12 cellular contexts compared by ENCODE assay signal in the genomic region with DNA sequence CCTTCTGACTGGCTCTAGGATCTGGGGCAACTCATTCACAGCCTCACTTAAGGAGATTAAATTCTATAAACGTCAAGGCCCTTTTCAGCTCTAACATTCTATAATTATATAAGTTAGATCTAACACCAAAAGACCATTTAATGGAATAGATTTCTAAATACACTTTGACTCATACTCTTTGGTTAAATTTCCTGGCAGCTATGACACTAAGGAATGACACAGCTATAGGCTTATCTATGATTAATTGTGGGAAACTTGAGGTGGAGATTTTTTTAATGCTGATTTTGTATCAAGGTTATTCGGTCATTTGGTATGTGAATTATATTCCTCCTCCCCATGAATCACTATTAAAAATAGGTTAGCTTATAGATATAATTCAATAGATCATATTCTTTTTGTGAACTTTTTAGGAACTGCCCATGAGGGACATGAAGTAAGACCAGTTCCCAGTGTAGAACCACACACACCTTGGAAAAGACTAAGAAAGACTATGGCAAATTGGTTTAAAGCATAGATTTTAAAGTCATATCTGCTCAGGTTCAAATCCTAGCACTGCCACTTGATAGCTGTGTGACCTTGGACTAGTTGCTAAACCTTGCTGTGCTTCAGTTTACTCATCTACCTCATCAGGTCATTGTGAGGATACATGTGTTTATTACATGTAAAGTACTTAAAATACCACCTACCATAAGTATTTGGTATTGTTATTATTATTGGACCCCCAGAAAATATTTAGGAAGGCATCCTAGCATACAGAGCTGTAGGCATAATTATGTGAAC.
DNase-seq lines count a peak whose midpoint lies in the region; ATAC-seq, FAIRE-seq and TF ChIP-seq lines count a peak whose summit lies in the region.
"Had no signal": no experiment of that assay in that cellular context is flagged by ENCODE, and none has a peak within 500 bp of the region (broad histone marks: within the 10 kb centered on the region; RNA-seq: fewer than 3 reads in every experiment).

No MANE protein-coding gene starts in this region.

- no peak overlapping the region for H2BK5ac ChIP-seq in H1 (ENCODE audit: low read depth, low read length)

- H3K27ac ChIP-seq in OCI-LY3 (ENCODE audit: low read length) (no peak overlapping the region), H1 (ENCODE audit: low read depth, low read length) (no peak overlapping the region), neutrophil (peak overlapping the region; percentile 61)
- H3K27ac ChIP-seq: upper lobe of right lung had no signal

- no peak overlapping the region for H3K23ac ChIP-seq in H1 (ENCODE audit: insufficient read length)

- no peak overlapping the region for H3K4me3 ChIP-seq in OCI-LY3 (ENCODE audit: low read length)
- H3K4me3 ChIP-seq in H1 (ENCODE audit: extremely low read depth in 1 of 4, insufficient read depth in 2 of 4, low read depth in 3 of 4, low read length in 4 of 4) = no peak overlapping the region
- no peak overlapping the region for H3K4me3 ChIP-seq in neutrophil (ENCODE audit: low read depth in 1 of 2, low read length in 1 of 2)
- H3K4me3 ChIP-seq: upper lobe of right lung had no signal

- no peak overlapping the region for H2BK20ac ChIP-seq in H1 (ENCODE audit: low read length)

- no peak overlapping the region for H2AK5ac ChIP-seq in H1 (ENCODE audit: low read depth, low read length)

- H2BK15ac ChIP-seq in H1 (ENCODE audit: low read length) = no peak overlapping the region

- no peak for FAIRE-seq in H1 (lab: Jason Lieb, UNC)

- no peak overlapping the region for H4K8ac ChIP-seq in H1 (ENCODE audit: extremely low read depth, insufficient read depth, low read length)

- in situ Hi-C loops in G401 (cut with HindIII; ENCODE audit: low sequenced_read_pairs) = no loop called here

- CTCF ChIA-PET in H1 (lab: Charles Lee; ENCODE audit: partially characterized antibody) = interaction anchor here (1.2 to 1.9 kb wide), 3 partner anchors 33 to 131 kb away, joined by 3 to 7 read pairs (median 4); no protein-coding TSS in a partner anchor

- H2BK120ac ChIP-seq in H1 (replicated peaks; ENCODE audit: low read depth, low read length) = no peak overlapping the region

- POLR2A ChIA-PET in H1 (lab: Charles Lee; ENCODE audit: partially characterized antibody) = no interaction called here

- TF ChIP-seq EP300 in H1 (IDR thresholded peaks at IDR 0.05; ENCODE audit: borderline replicate concordance in 1 of 2, low read depth in 2 of 2, low read length in 2 of 2) = no peak

- H3K23me2 ChIP-seq in H1 (ENCODE audit: low read depth, low read length) = no peaks in the 10 kb centered on the region; the same call in 1 of the 2 replicates

- 0 out of 2 replicates have a peak overlapping the region, but pooled peaks have one; percentile 8 for H3K4me2 ChIP-seq in OCI-LY3 (ENCODE audit: low read length)
- no peak overlapping the region for H3K4me2 ChIP-seq in H1 (ENCODE audit: insufficient read depth in 1 of 2, low read depth in 2 of 2, low read length in 2 of 2)

- H3K36me3 ChIP-seq in OCI-LY3 (replicated peaks; ENCODE audit: low read depth, low read length) (no peaks in the 10 kb centered on the region), H1 (ENCODE audit: control insufficient read depth in 2 of 4, insufficient read depth in 4 of 4, low read length in 3 of 4) (no peaks in the 10 kb centered on the region), neutrophil (no peaks in the 10 kb centered on the region)
- H3K36me3 ChIP-seq: upper lobe of right lung had no signal

- H3K79me2 ChIP-seq in OCI-LY3 (ENCODE audit: low read length) (no peaks in the 10 kb centered on the region), H1 (ENCODE audit: control insufficient read depth in 1 of 2, insufficient read depth in 2 of 2, low read length in 2 of 2) (no peaks in the 10 kb centered on the region)

- H3K4me1 ChIP-seq in OCI-LY3 (ENCODE audit: low read length) = peaks cover 7% of the 10 kb centered on the region
- H3K4me1 ChIP-seq in H1 (replicated peaks in 1 of 4; ENCODE audit: control insufficient read depth in 3 of 4, insufficient read depth in 4 of 4, low read length in 3 of 4) = no peaks in the 10 kb centered on the region
- peaks cover 14 to 16% of the 10 kb centered on the region in 2 experiments for H3K4me1 ChIP-seq in neutrophil (ENCODE audit: control insufficient read depth in 1 of 2, insufficient read depth in 1 of 2, low read depth in 1 of 2, low read length in 1 of 2)
- H3K4me1 ChIP-seq: upper lobe of right lung had no signal

- no peak overlapping the region for H4K91ac ChIP-seq in H1 (replicated peaks; ENCODE audit: insufficient read length, low read length)

- TF ChIP-seq POLR2A in H1 (IDR thresholded peaks at IDR 0.05; ENCODE audit: control extremely low read depth in 1 of 2, low read depth in 2 of 2, low read length in 2 of 2) = no peak

- H2AFZ ChIP-seq in OCI-LY3 (ENCODE audit: low read depth, low read length) = no peak overlapping the region
- H2AFZ ChIP-seq in H1 (ENCODE audit: low read length) = no peak overlapping the region

- no peak overlapping the region for H4K5ac ChIP-seq in H1 (ENCODE audit: insufficient read length, low read depth, low read length)

- H3K56ac ChIP-seq in H1 (replicated peaks; ENCODE audit: insufficient read length, low read depth, low read length) = no peak overlapping the region

- no peak overlapping the region for H3K14ac ChIP-seq in H1 (ENCODE audit: insufficient read length)

- no peak overlapping the region for H2BK12ac ChIP-seq in H1 (ENCODE audit: low read depth, low read length)

- ATAC-seq in HG03196 (IDR thresholded peaks at IDR 0.05; ENCODE audit: unreplicated experiment) = no peak
- ATAC-seq: CD8-positive, alpha-beta T cell; right cardiac atrium; upper lobe of right lung had no signal

- 85% methylated on average over 2 of the region's 2 CpGs; no CpG with 5 or more reads in 1 of the 2 experiments for WGBS in H1 (ENCODE audit: extremely low coverage in 1 of 2, insufficient coverage in 1 of 2, insufficient read length in 1 of 2, insufficient replicate concordance in 2 of 2, low coverage in 1 of 2, low lambda C conversion rate in 2 of 2, missing lambda C conversion rate in 1 of 2), 2 experiments

- TF ChIP-seq CTCF in OCI-LY3 (IDR thresholded peaks at IDR 0.05; ENCODE audit: low read depth, low read length) = no peak
- no peak for TF ChIP-seq CTCF in H1 (IDR thresholded peaks at IDR 0.05; ENCODE audit: control extremely low read depth in 1 of 3, insufficient read depth in 1 of 3, low read depth in 1 of 3, low read length in 3 of 3)
- TF ChIP-seq CTCF in neutrophil (IDR thresholded peaks at IDR 0.05) = no peak

- no peaks in the 10 kb centered on the region for H4K20me1 ChIP-seq in OCI-LY3 (ENCODE audit: insufficient read depth, low read length)
- H4K20me1 ChIP-seq in H1 (replicated peaks in 1 of 2; ENCODE audit: control insufficient read depth in 1 of 2, insufficient read depth in 2 of 2, low read length in 2 of 2) = no peaks in the 10 kb centered on the region

- DNase-seq in HCEC 1CT (peak; percentile 73), H1 (ENCODE audit: low read depth in 1 of 2, low spot score in 2 of 2) (no peak), NCI-H2107 treated with DMSO at 0.1 percent for 48 hours (lab: John Stamatoyannopoulos, UW; ENCODE audit: unreplicated experiment) (no peak), G401 (ENCODE audit: low spot score) (no peak)
- DNase-seq: activated CD8-positive, alpha-beta memory T cell treated with anti-CD3 and anti-CD28 coated beads, Interleukin-2, amount 50 U/mL, for 48 hours; CD8-positive, alpha-beta T cell; right cardiac atrium; stimulated activated CD4-positive, alpha-beta T cell treated with anti-CD3 and anti-CD28 coated beads, Interleukin-2, amount 100 ng/mL, for 24 hours; upper lobe of right lung had no signal

- H3K27me3 ChIP-seq in OCI-LY3 (ENCODE audit: low read depth, low read length) = no peaks in the 10 kb centered on the region
- no peaks in the 10 kb centered on the region for H3K27me3 ChIP-seq in H1 (replicated peaks in 1 of 4; ENCODE audit: control insufficient read depth in 3 of 4, extremely low read depth in 1 of 4, insufficient read depth in 3 of 4, low read length in 3 of 4)
- H3K27me3 ChIP-seq in neutrophil = no peaks in the 10 kb centered on the region
- H3K27me3 ChIP-seq: upper lobe of right lung had no signal

- no peak for TF ChIP-seq RAD21 in H1 (IDR thresholded peaks at IDR 0.05 in 1 of 2, conservative IDR thresholded peaks at IDR 0.05 in 1 of 2; ENCODE audit: low read depth in 2 of 2, low read length in 2 of 2)

- H3K18ac ChIP-seq in H1 (ENCODE audit: extremely low read depth, low read length) = no peak overlapping the region

- H3K9ac ChIP-seq in OCI-LY3 (ENCODE audit: low read length) (no peak overlapping the region), H1 (replicated peaks in 1 of 4; ENCODE audit: extremely low read depth in 1 of 4, low read depth in 3 of 4, low read length in 3 of 4) (no peak overlapping the region)

- H3K4ac ChIP-seq in H1 (replicated peaks; ENCODE audit: insufficient read length, low read depth, low read length) = no peak overlapping the region

- no peaks in the 10 kb centered on the region for H3K79me1 ChIP-seq in H1 (ENCODE audit: low read depth, low read length)

- H3K9me3 ChIP-seq in OCI-LY3 (ENCODE audit: insufficient read depth, low read length) (no peaks in the 10 kb centered on the region), H1 (ENCODE audit: insufficient read depth in 2 of 2, low read depth in 1 of 2, low read length in 1 of 2) (no peaks in the 10 kb centered on the region), neutrophil (no peaks in the 10 kb centered on the region)
- H3K9me3 ChIP-seq: upper lobe of right lung had no signal

TF ChIP-seq in H1, 55 proteins besides CTCF, POLR2A, EP300 and RAD21:
- no peak for TF ChIP-seq RNF2 (IDR thresholded peaks at IDR 0.05; ENCODE audit: borderline replicate concordance, low read depth, low read length, missing control alignments, poor library complexity, severe bottlenecking)
- peak; percentile 53; the same call in 1 of the 2 replicates for TF ChIP-seq KDM1A (IDR thresholded peaks at IDR 0.05; ENCODE audit: borderline replicate concordance, low read length)
